27 cellular contexts compared by ENCODE assay signal in genomic region chr3:138740057-138740456, GRCh38.
"Had no signal": no experiment of that assay in that cellular context is flagged by ENCODE, and none has a peak within 500 bp of the region (broad histone marks: within the 10 kb centered on the region; RNA-seq: fewer than 3 reads in every experiment).

No MANE protein-coding gene starts in this region.

- H3K27ac ChIP-seq: brain microvascular endothelial cell, coronary artery, esophagus muscularis mucosa, foreskin keratinocyte, gastrocnemius medialis, heart left ventricle, WERI-Rb-1 had no signal

- H3K27me3 Mint-ChIP-seq: activated B cell treated with CpG ODN at 0.5 μM for 24 hours; activated naive CD8-positive, alpha-beta T cell; central memory CD8-positive, alpha-beta T cell; dendritic cell treated with granulocyte-macrophage colony-stimulating factor and Interleukin-4, amounts not matched to agents 40 ng/mL and 50 ng/mL, for 4 days; effector memory CD8-positive, alpha-beta T cell; T-helper 17 cell had no signal

- H3K4me1 ChIP-seq: esophagus muscularis mucosa, foreskin keratinocyte, gastrocnemius medialis, heart left ventricle had no signal

- DNase-seq: activated B cell treated with CpG ODN at 0.5 μM for 24 hours; activated CD4-positive, alpha-beta T cell treated with anti-CD3 and anti-CD28 coated beads for 48 hours; activated CD8-positive, alpha-beta T cell treated with anti-CD3 and anti-CD28 coated beads, Interleukin-2, amount 10 ng/mL, durations not matched to agents 7 days and 5 days; activated effector memory CD4-positive, alpha-beta T cell treated with anti-CD3 and anti-CD28 coated beads, Interleukin-2, amount 50 U/mL, for 16 hours; activated naive CD4-positive, alpha-beta T cell treated with anti-CD3 and anti-CD28 coated beads, Interleukin-2, amount 50 U/mL, for 16 hours; activated T-cell treated with anti-CD3 and anti-CD28 coated beads, Interleukin-2, amount 50 U/mL, for 4 hours; amniotic stem cell; anterior cingulate cortex; brain microvascular endothelial cell; effector CD4-positive, alpha-beta T cell; effector memory CD8-positive, alpha-beta T cell; erythroblast; foreskin keratinocyte; gastrocnemius medialis; glutamatergic neuron; heart left ventricle; T-helper 17 cell; T1000; WERI-Rb-1 had no signal

- H3K4me3 ChIP-seq: coronary artery, esophagus muscularis mucosa, gastrocnemius medialis, heart left ventricle had no signal

- H3K4me1 Mint-ChIP-seq: activated B cell treated with CpG ODN at 0.5 μM for 24 hours; central memory CD8-positive, alpha-beta T cell had no signal

- H3K9me3 Mint-ChIP-seq: activated B cell treated with CpG ODN at 0.5 μM for 24 hours; activated T-cell treated with anti-CD3 and anti-CD28 coated beads, Interleukin-2, amount 50 U/mL, for 4 hours; activated T-helper 2 cell treated with anti-CD3 and anti-CD28 coated beads, Interferon-gamma antibody, Interleukin-2, Interleukin-4, amounts not matched to agents 10 μg/mL and 5 μg/mL and 100 μg/mL, durations not matched to agents 14 hours and 24 hours and 36 hours; central memory CD8-positive, alpha-beta T cell; dendritic cell treated with granulocyte-macrophage colony-stimulating factor and Interleukin-4, amounts not matched to agents 40 ng/mL and 50 ng/mL, for 4 days; effector memory CD8-positive, alpha-beta T cell; T-helper 2 cell treated with Interferon-gamma antibody and Interleukin-4, amounts not matched to agents 5 μg/mL and 100 μg/mL, for 36 hours had no signal

- H3K9me3 ChIP-seq: esophagus muscularis mucosa, gastrocnemius medialis, heart left ventricle had no signal

- H3K27ac Mint-ChIP-seq: activated B cell treated with CpG ODN at 0.5 μM for 24 hours; activated CD8-positive, alpha-beta T cell treated with anti-CD3 and anti-CD28 coated beads, Interleukin-2, amount 10 ng/mL, durations not matched to agents 7 days and 5 days; activated naive CD8-positive, alpha-beta T cell; activated T-helper 2 cell treated with anti-CD3 and anti-CD28 coated beads, Interferon-gamma antibody, Interleukin-2, Interleukin-4, amounts not matched to agents 10 μg/mL and 5 μg/mL and 100 μg/mL, durations not matched to agents 14 hours and 24 hours and 36 hours; dendritic cell treated with granulocyte-macrophage colony-stimulating factor and Interleukin-4, amounts not matched to agents 40 ng/mL and 50 ng/mL, for 4 days; effector memory CD8-positive, alpha-beta T cell; T-helper 2 cell treated with Interferon-gamma antibody and Interleukin-4, amounts not matched to agents 5 μg/mL and 100 μg/mL, for 36 hours had no signal

- ATAC-seq: activated CD4-positive, CD25-positive, alpha-beta regulatory T cell treated with anti-CD3 and anti-CD28 coated beads, Interleukin-2, amount 50 U/mL, for 24 hours; activated CD8-positive, alpha-beta T cell treated with anti-CD3 and anti-CD28 coated beads, Interleukin-2, amount 10 ng/mL, durations not matched to agents 7 days and 5 days; activated T-cell treated with anti-CD3 and anti-CD28 coated beads, Interleukin-2, amount 50 U/mL, for 4 hours; effector memory CD8-positive, alpha-beta T cell; foreskin keratinocyte; gastrocnemius medialis; heart left ventricle; T-helper 17 cell had no signal

- H3K27me3 ChIP-seq: brain microvascular endothelial cell, esophagus muscularis mucosa, foreskin keratinocyte, gastrocnemius medialis, heart left ventricle had no signal

- H3K36me3 ChIP-seq: brain microvascular endothelial cell had no signal

- H3K4me3 Mint-ChIP-seq: activated B cell treated with CpG ODN at 0.5 μM for 24 hours; activated CD8-positive, alpha-beta T cell treated with anti-CD3 and anti-CD28 coated beads, Interleukin-2, amount 10 ng/mL, durations not matched to agents 7 days and 5 days; activated naive CD8-positive, alpha-beta T cell; activated T-cell treated with anti-CD3 and anti-CD28 coated beads, Interleukin-2, amount 50 U/mL, for 4 hours; central memory CD8-positive, alpha-beta T cell; dendritic cell treated with granulocyte-macrophage colony-stimulating factor and Interleukin-4, amounts not matched to agents 40 ng/mL and 50 ng/mL, for 4 days; effector memory CD8-positive, alpha-beta T cell; T-helper 17 cell; T-helper 2 cell treated with Interferon-gamma antibody and Interleukin-4, amounts not matched to agents 5 μg/mL and 100 μg/mL, for 36 hours had no signal
